ENCODE assay signal across 8 cellular contexts in genomic region chr2:38600242-38600891, GRCh38. TPM values are rescaled to one million over a fixed set of nuclear protein-coding genes. Genes with fewer than 3 reads are reported as not detected.
DNase-seq lines count a peak whose midpoint lies in the region; ATAC-seq and TF ChIP-seq lines count a peak whose summit lies in the region.

No MANE protein-coding gene starts in this region.

- no peaks in the 10 kb centered on the region for H3K27me3 ChIP-seq in HL-60 (ENCODE audit: insufficient read depth, poor library complexity, severe bottlenecking)
- H3K27me3 ChIP-seq in adipocyte (replicated peaks; ENCODE audit: control insufficient read depth, insufficient read depth, low read length): no peaks in the 10 kb centered on the region
- no peaks in the 10 kb centered on the region for H3K27me3 ChIP-seq in lower lobe of right lung (ENCODE audit: low read depth)

- H3K9me3 ChIP-seq in adipocyte (ENCODE audit: control insufficient read depth, low read length): no peaks in the 10 kb centered on the region
- no peaks in the 10 kb centered on the region for H3K9me3 ChIP-seq in lower lobe of right lung

- peak overlapping the region; percentile 84 for H3K4me3 ChIP-seq in AG04449 (ENCODE audit: low read depth, low read length)
- peak overlapping the region; percentile 66 for H3K4me3 ChIP-seq in HL-60 (replicated peaks; ENCODE audit: insufficient read depth, low read length)
- peak overlapping the region; percentile 94 for H3K4me3 ChIP-seq in adipocyte (ENCODE audit: low read length)
- peak overlapping the region; percentile 74 for H3K4me3 ChIP-seq in lower lobe of right lung

- H3K9ac ChIP-seq in adipocyte (ENCODE audit: low read length): peak overlapping the region; percentile 94

- no peak for DNase-seq in AG04449 (ENCODE audit: low read depth, low spot score)
- no peak for DNase-seq in HL-60 (ENCODE audit: low read depth in 1 of 2, low spot score in 1 of 2)
- DNase-seq in adipocyte (ENCODE audit: low read depth): peak; percentile 48
- no peak for DNase-seq in lower lobe of right lung
- DNase-seq in GM19240 (ENCODE audit: insufficient read length, low spot score): no peak
- no peak for DNase-seq in NCI-H1048 (lab: John Stamatoyannopoulos, UW)
- DNase-seq in NOMO-1 treated with dmso at 0.1 percent for 144 hours (lab: John Stamatoyannopoulos, UW; ENCODE audit: unreplicated experiment): no peak

- CTCF ChIA-PET in AG04449 (lab: Yijun Ruan, JAX): interaction anchor here (1.2 to 12.3 kb wide), 5 partner anchors 8 to 284 kb away, joined by 3 to 147 read pairs (median 11); no protein-coding TSS in a partner anchor

- ATAC-seq in lower lobe of right lung: no peak
- ATAC-seq in HG02852 (IDR thresholded peaks at IDR 0.05; ENCODE audit: unreplicated experiment): no peak

- POLR2A ChIA-PET in AG04449 (lab: Yijun Ruan, JAX): interaction anchor here (1.0 to 4.5 kb wide), 3 partner anchors 11 to 150 kb away, joined by 3 to 46 read pairs (median 3); partner anchors contain the start of gene SRSF7

- H3K27ac ChIP-seq in HL-60 (replicated peaks): peak overlapping the region; percentile 93
- H3K27ac ChIP-seq in lower lobe of right lung: peak overlapping the region; percentile 95

- H3K36me3 ChIP-seq in adipocyte (ENCODE audit: control insufficient read depth, insufficient read depth, low read length, severe bottlenecking): no peaks in the 10 kb centered on the region
- H3K36me3 ChIP-seq in lower lobe of right lung: no peaks in the 10 kb centered on the region

- peaks cover 35% of the 10 kb centered on the region for H3K4me1 ChIP-seq in adipocyte (ENCODE audit: control insufficient read depth, insufficient read depth, low read length)
- H3K4me1 ChIP-seq in lower lobe of right lung: peaks cover 71% of the 10 kb centered on the region

- intact Hi-C loops in lower lobe of right lung (cut with DNase I): no loop called here

- TF ChIP-seq CTCF in AG04449 (IDR thresholded peaks at IDR 0.05; ENCODE audit: insufficient read depth, low read length, missing control alignments) (no peak), HL-60 (IDR thresholded peaks at IDR 0.05; ENCODE audit: insufficient read depth, low read length) (no peak), lower lobe of right lung (IDR thresholded peaks at IDR 0.05) (no peak)

RNA-seq across cellular contexts. Expression of gene HNRNPLL, which starts 2.4 kb away (rescaled TPM):
- total RNA-seq in lower lobe of right lung: 38.8 TPM
